ENCODE assay signal across 1 cellular context in genomic region chr14:61042220-61042619, GRCh38.
A peak's percentile ranks its signal among the peaks of the same experiment; 100 is the strongest.
TF ChIP-seq lines count a peak whose summit lies in the region.

No MANE protein-coding gene starts in this region.

TF ChIP-seq in HepG2, 621 proteins besides CTCF, POLR2A, EP300 and RAD21 (continued from another document and continues in another):
- TF ChIP-seq GRHL1 (CRISPR knock-in tag; conservative IDR thresholded peaks at IDR 0.05) (no peak), ZNF646 (CRISPR knock-in tag; IDR thresholded peaks at IDR 0.05) (no peak), ATAD3A (CRISPR knock-in tag; IDR thresholded peaks at IDR 0.05) (no peak), ZNF605 (CRISPR knock-in tag; IDR thresholded peaks at IDR 0.05) (no peak), MAFF (IDR thresholded peaks at IDR 0.05; ENCODE audit: low read depth, low read length) (no peak), CCAR2 (optimal IDR thresholded peaks at IDR 0.05; ENCODE audit: low read depth, low read length) (no peak), FOXP4 (CRISPR knock-in tag; IDR thresholded peaks at IDR 0.05) (peak; percentile 87), CCDC6 (CRISPR knock-in tag; IDR thresholded peaks at IDR 0.05) (no peak), KMT2B (CRISPR knock-in tag; IDR thresholded peaks at IDR 0.05) (0 out of 2 replicates have a peak, but pooled peaks have one; percentile 22), ZGPAT (CRISPR knock-in tag; IDR thresholded peaks at IDR 0.05) (peak; percentile 83), ISL2 (CRISPR knock-in tag; IDR thresholded peaks at IDR 0.05) (peak; percentile 90), RBAK (CRISPR knock-in tag; IDR thresholded peaks at IDR 0.05) (no peak), PAWR (CRISPR knock-in tag; IDR thresholded peaks at IDR 0.05; ENCODE audit: borderline replicate concordance) (no peak), NFE2 (CRISPR knock-in tag; IDR thresholded peaks at IDR 0.05) (no peak), ZNF224 (CRISPR knock-in tag; IDR thresholded peaks at IDR 0.05) (no peak), E2F2 (CRISPR knock-in tag; IDR thresholded peaks at IDR 0.05; ENCODE audit: borderline replicate concordance) (no peak), ZNF468 (CRISPR knock-in tag; IDR thresholded peaks at IDR 0.05) (no peak), HMGXB4 (CRISPR knock-in tag; IDR thresholded peaks at IDR 0.05; ENCODE audit: borderline replicate concordance in 1 of 2, low read depth in 1 of 2) (no peak; a peak in 1 of 4 replicates), SNRNP70 (IDR thresholded peaks at IDR 0.05; ENCODE audit: low read depth, low read length) (no peak), ZNF512B (CRISPR knock-in tag; IDR thresholded peaks at IDR 0.05; ENCODE audit: borderline replicate concordance) (no peak), NR3C1 (CRISPR knock-in tag; IDR thresholded peaks at IDR 0.05) (no peak), MEIS2 (CRISPR knock-in tag; IDR thresholded peaks at IDR 0.05) (no peak)
- TF ChIP-seq, protein P1, sequence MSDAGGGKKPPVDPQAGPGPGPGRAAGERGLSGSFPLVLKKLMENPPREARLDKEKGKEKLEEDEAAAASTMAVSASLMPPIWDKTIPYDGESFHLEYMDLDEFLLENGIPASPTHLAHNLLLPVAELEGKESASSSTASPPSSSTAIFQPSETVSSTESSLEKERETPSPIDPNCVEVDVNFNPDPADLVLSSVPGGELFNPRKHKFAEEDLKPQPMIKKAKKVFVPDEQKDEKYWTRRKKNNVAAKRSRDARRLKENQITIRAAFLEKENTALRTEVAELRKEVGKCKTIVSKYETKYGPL (CRISPR knock-in tag; IDR thresholded peaks at IDR 0.05): no peak
- TF ChIP-seq, protein P2, sequence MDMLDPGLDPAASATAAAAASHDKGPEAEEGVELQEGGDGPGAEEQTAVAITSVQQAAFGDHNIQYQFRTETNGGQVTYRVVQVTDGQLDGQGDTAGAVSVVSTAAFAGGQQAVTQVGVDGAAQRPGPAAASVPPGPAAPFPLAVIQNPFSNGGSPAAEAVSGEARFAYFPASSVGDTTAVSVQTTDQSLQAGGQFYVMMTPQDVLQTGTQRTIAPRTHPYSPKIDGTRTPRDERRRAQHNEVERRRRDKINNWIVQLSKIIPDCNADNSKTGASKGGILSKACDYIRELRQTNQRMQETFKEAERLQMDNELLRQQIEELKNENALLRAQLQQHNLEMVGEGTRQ (IDR thresholded peaks at IDR 0.05; ENCODE audit: low read depth, low read length): no peak
- TF ChIP-seq, protein P2 (CRISPR knock-in tag; IDR thresholded peaks at IDR 0.05; ENCODE audit: borderline replicate concordance): no peak
- TF ChIP-seq, protein P3, sequence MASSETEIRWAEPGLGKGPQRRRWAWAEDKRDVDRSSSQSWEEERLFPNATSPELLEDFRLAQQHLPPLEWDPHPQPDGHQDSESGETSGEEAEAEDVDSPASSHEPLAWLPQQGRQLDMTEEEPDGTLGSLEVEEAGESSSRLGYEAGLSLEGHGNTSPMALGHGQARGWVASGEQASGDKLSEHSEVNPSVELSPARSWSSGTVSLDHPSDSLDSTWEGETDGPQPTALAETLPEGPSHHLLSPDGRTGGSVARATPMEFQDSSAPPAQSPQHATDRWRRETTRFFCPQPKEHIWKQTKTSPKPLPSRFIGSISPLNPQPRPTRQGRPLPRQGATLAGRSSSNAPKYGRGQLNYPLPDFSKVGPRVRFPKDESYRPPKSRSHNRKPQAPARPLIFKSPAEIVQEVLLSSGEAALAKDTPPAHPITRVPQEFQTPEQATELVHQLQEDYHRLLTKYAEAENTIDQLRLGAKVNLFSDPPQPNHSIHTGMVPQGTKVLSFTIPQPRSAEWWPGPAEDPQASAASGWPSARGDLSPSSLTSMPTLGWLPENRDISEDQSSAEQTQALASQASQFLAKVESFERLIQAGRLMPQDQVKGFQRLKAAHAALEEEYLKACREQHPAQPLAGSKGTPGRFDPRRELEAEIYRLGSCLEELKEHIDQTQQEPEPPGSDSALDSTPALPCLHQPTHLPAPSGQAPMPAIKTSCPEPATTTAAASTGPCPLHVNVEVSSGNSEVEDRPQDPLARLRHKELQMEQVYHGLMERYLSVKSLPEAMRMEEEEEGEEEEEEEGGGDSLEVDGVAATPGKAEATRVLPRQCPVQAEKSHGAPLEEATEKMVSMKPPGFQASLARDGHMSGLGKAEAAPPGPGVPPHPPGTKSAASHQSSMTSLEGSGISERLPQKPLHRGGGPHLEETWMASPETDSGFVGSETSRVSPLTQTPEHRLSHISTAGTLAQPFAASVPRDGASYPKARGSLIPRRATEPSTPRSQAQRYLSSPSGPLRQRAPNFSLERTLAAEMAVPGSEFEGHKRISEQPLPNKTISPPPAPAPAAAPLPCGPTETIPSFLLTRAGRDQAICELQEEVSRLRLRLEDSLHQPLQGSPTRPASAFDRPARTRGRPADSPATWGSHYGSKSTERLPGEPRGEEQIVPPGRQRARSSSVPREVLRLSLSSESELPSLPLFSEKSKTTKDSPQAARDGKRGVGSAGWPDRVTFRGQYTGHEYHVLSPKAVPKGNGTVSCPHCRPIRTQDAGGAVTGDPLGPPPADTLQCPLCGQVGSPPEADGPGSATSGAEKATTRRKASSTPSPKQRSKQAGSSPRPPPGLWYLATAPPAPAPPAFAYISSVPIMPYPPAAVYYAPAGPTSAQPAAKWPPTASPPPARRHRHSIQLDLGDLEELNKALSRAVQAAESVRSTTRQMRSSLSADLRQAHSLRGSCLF (CRISPR knock-in tag; IDR thresholded peaks at IDR 0.05; ENCODE audit: borderline replicate concordance): no peak
